Comparison of ENCODE assay signal across 30 cellular contexts in the genomic region with DNA sequence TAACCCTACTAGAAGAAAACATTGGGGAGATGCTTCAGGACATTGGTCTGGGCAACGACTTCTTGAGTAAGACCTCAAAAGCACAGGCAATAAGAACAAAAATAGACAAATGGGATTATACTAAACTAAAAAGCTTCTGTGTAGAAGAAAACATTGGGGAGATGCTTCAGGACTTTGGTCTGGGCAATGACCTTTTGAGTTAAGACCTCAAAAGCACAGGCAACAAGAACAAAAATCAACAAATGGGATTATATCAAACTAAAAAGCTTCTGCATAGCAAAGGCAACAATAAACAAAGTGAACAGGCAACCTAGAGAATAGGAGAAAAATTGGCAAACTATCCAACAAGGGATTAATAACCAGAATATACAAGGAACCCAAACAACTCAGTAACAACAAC. TPM values are rescaled to one million over a fixed set of nuclear protein-coding genes. Genes with fewer than 3 reads are reported as not detected.
"Had no signal": no experiment of that assay in that cellular context is flagged by ENCODE, and none has a peak within 500 bp of the region (broad histone marks: within the 10 kb centered on the region; RNA-seq: fewer than 3 reads in every experiment).

No MANE protein-coding gene starts in this region.

- H3K27ac Mint-ChIP-seq: activated CD4-positive, alpha-beta T cell treated with anti-CD3 and anti-CD28 coated beads, Interleukin-2, amount 10 ng/mL, durations not matched to agents 7 days and 5 days; activated CD8-positive, alpha-beta memory T cell treated with anti-CD3 and anti-CD28 coated beads, Interleukin-2, amount 10 ng/mL, durations not matched to agents 7 days and 5 days; activated CD8-positive, alpha-beta T cell treated with anti-CD3 and anti-CD28 coated beads for 36 hours; activated naive CD4-positive, alpha-beta T cell treated with anti-CD3 and anti-CD28 coated beads, Interleukin-2, amount 10 ng/mL, durations not matched to agents 7 days and 5 days; natural killer cell had no signal

- ATAC-seq: activated CD8-positive, alpha-beta memory T cell treated with anti-CD3 and anti-CD28 coated beads, Interleukin-2, amount 10 ng/mL, durations not matched to agents 7 days and 5 days; activated CD8-positive, alpha-beta T cell treated with anti-CD3 and anti-CD28 coated beads for 36 hours; foreskin keratinocyte; left lung; natural killer cell; psoas muscle; stimulated activated naive CD8-positive, alpha-beta T cell treated with anti-CD3 and anti-CD28 coated beads, Interleukin-15, amount 100 ng/mL, for 72 hours had no signal

- H3K4me3 Mint-ChIP-seq: activated CD4-positive, alpha-beta T cell treated with anti-CD3 and anti-CD28 coated beads, Interleukin-2, amount 10 ng/mL, durations not matched to agents 7 days and 5 days; activated CD8-positive, alpha-beta memory T cell treated with anti-CD3 and anti-CD28 coated beads, Interleukin-2, amount 10 ng/mL, durations not matched to agents 7 days and 5 days; activated CD8-positive, alpha-beta T cell treated with anti-CD3 and anti-CD28 coated beads for 36 hours; activated naive CD4-positive, alpha-beta T cell treated with anti-CD3 and anti-CD28 coated beads, Interleukin-2, amount 10 ng/mL, durations not matched to agents 7 days and 5 days; natural killer cell had no signal

- H3K27me3 Mint-ChIP-seq: activated CD4-positive, alpha-beta T cell treated with anti-CD3 and anti-CD28 coated beads, Interleukin-2, amount 10 ng/mL, durations not matched to agents 7 days and 5 days; activated CD8-positive, alpha-beta memory T cell treated with anti-CD3 and anti-CD28 coated beads, Interleukin-2, amount 10 ng/mL, durations not matched to agents 7 days and 5 days; activated CD8-positive, alpha-beta T cell treated with anti-CD3 and anti-CD28 coated beads for 36 hours; stimulated activated naive CD8-positive, alpha-beta T cell treated with anti-CD3 and anti-CD28 coated beads, Interleukin-15, amount 100 ng/mL, for 72 hours had no signal

- H3K9me3 Mint-ChIP-seq: natural killer cell had no signal

- H3K27ac ChIP-seq: adrenal gland, ascending aorta, brain microvascular endothelial cell, foreskin keratinocyte, hepatocyte, left lung, neutrophil, ovary, psoas muscle, right atrium auricular region, transverse colon, vagina, VCaP had no signal

- H3K27me3 ChIP-seq: adrenal gland, ascending aorta, brain microvascular endothelial cell, foreskin keratinocyte, hepatocyte, left lung, neutrophil, ovary, right atrium auricular region, transverse colon, vagina had no signal

- H3K36me3 ChIP-seq: ovary had no signal

- DNase-seq: activated CD4-positive, alpha-beta T cell treated with anti-CD3 and anti-CD28 coated beads, Interleukin-2, amount 10 ng/mL, durations not matched to agents 7 days and 5 days; activated CD4-positive, CD25-positive, alpha-beta regulatory T cell treated with anti-CD3 and anti-CD28 coated beads, Interleukin-2, amount 50 U/mL, for 72 hours; activated CD8-positive, alpha-beta memory T cell treated with anti-CD3 and anti-CD28 coated beads, Interleukin-2, amount 10 ng/mL, durations not matched to agents 7 days and 5 days; activated CD8-positive, alpha-beta T cell treated with anti-CD3 and anti-CD28 coated beads for 36 hours; activated effector memory CD4-positive, alpha-beta T cell treated with Interleukin-2 at 50 U/mL for 16 hours; activated naive CD4-positive, alpha-beta T cell treated with anti-CD3 and anti-CD28 coated beads, Interleukin-2, amount 10 ng/mL, durations not matched to agents 7 days and 5 days; adrenal gland; brain microvascular endothelial cell; caudate nucleus; dermis blood vessel endothelial cell; effector CD8-positive, alpha-beta T cell; foreskin keratinocyte; immature natural killer cell; kidney glomerular epithelial cell; left lung; natural killer cell; ovary; psoas muscle; stimulated activated CD4-positive, alpha-beta T cell treated with anti-CD3 and anti-CD28 coated beads, Interleukin-4, amount 100 ng/mL, for 24 hours; stimulated activated naive CD8-positive, alpha-beta T cell treated with anti-CD3 and anti-CD28 coated beads, Interleukin-15, amount 100 ng/mL, for 72 hours; transverse colon had no signal

- H3K4me3 ChIP-seq: adrenal gland, ascending aorta, hepatocyte, left lung, ovary, psoas muscle, right atrium auricular region, transverse colon, vagina had no signal

- H3K9me3 ChIP-seq: adrenal gland, ascending aorta, neutrophil, ovary, transverse colon, vagina had no signal

RNA-seq across cellular contexts. Expression of gene BAAT, which starts 9.9 kb away (rescaled TPM):
- total RNA-seq: activated CD8-positive, alpha-beta memory T cell treated with anti-CD3 and anti-CD28 coated beads, Interleukin-2, amount 10 ng/mL, durations not matched to agents 7 days and 5 days; activated CD8-positive, alpha-beta T cell treated with anti-CD3 and anti-CD28 coated beads for 36 hours; dermis blood vessel endothelial cell; lung microvascular endothelial cell; natural killer cell; T-helper 2 cell treated with Interferon-gamma antibody and Interleukin-4, amounts not matched to agents 100 ng/mL and 5 ng/mL, for 36 hours; vagina had no signal
- polyA plus RNA-seq: immature natural killer cell, ovary had no signal

RNA-seq across cellular contexts. Expression of gene ALDOB, which starts 40.9 kb away (rescaled TPM):
- total RNA-seq: activated CD4-positive, alpha-beta T cell treated with anti-CD3 and anti-CD28 coated beads, Interleukin-2, amount 10 ng/mL, durations not matched to agents 7 days and 5 days; activated CD8-positive, alpha-beta memory T cell treated with anti-CD3 and anti-CD28 coated beads, Interleukin-2, amount 10 ng/mL, durations not matched to agents 7 days and 5 days; activated CD8-positive, alpha-beta T cell treated with anti-CD3 and anti-CD28 coated beads for 36 hours; foreskin keratinocyte; left lung; natural killer cell; T-helper 2 cell treated with Interferon-gamma antibody and Interleukin-4, amounts not matched to agents 100 ng/mL and 5 ng/mL, for 36 hours; temporal lobe; vagina had no signal
- polyA plus RNA-seq: foreskin keratinocyte, immature natural killer cell had no signal
